19 cellular contexts compared by ENCODE assay signal in the genomic region with DNA sequence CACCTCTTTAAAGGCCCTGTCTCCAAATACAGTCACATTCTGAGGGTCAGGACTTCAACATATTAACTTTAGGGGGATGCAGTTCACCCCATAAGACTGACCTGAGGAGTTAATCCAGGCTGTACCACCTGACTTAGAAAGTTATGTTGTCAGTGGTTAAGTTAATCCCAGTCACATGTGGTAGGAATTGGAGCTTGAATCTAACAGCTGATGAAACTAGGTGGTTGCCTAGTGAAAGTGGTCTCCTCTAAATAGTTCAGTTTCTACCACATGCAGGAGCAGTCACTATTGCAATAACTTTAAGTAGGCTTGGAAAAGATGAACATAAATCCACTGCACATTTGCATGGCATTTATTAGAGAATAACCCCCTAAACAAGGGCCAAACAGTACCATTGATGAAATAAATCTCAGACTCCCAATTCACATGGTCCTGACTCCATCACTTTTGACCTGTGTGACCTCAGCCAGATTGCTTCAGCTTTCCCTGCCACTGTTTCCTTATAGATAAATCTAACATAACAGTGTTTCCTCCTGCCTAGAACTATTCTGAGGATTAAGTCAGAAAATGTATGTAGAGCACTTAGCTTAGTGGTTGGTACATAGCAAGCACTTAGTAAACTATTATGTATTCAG. TPM values are rescaled to one million over a fixed set of nuclear protein-coding genes. Genes with fewer than 3 reads are reported as not detected.
DNase-seq lines count a peak whose midpoint lies in the region.
"Had no signal": no experiment of that assay in that cellular context is flagged by ENCODE, and none has a peak within 500 bp of the region (broad histone marks: within the 10 kb centered on the region; RNA-seq: fewer than 3 reads in every experiment).

No MANE protein-coding gene starts in this region.

- no peaks in the 10 kb centered on the region for H3K36me3 ChIP-seq in SK-N-MC (ENCODE audit: insufficient read depth, low read length)

- DNase-seq in LHCN-M2 (ENCODE audit: low read depth) (peak; percentile 65), SK-N-MC (ENCODE audit: low read depth, low spot score) (no peak), fibroblast of peridontal ligament (ENCODE audit: extremely low read depth) (peak; percentile 61), myocyte (ENCODE audit: low read depth) (peak; percentile 89), CD1c-positive myeloid dendritic cell (ENCODE audit: extremely low spot score) (no peak), cardiac septum (ENCODE audit: low spot score) (no peak), DMS 273 treated with DMSO at 0.1 percent for 48 hours (lab: John Stamatoyannopoulos, UW) (no peak), T-helper 2 cell (no peak)
- DNase-seq: CD4-positive, alpha-beta T cell; COR-L47; GDM1; NCI-H1092; NCI-H1436; NCI-H187 treated with DMSO at 0.1 percent for 48 hours; NCI-H2107; NCI-H69; NK-92 treated with Interleukin-12 subunit alpha and Interleukin-12 subunit beta, amount 100 ng/mL, for 24 hours; SHP77 treated with DMSO at 0.1 percent for 48 hours had no signal

- H3K27ac ChIP-seq in SK-N-MC = peak overlapping the region; percentile 15; the same call in 1 of the 2 replicates
- H3K27ac ChIP-seq: RWPE1 had no signal

- intact Hi-C loops in cardiac septum (cut with DNase I) = no loop called here

- H3K4me3 ChIP-seq in SK-N-MC = no peak overlapping the region

- no peak overlapping the region for H3K9ac ChIP-seq in SK-N-MC (ENCODE audit: insufficient read length)

- H3K9me3 ChIP-seq in SK-N-MC (ENCODE audit: low read depth, low read length) = no peaks in the 10 kb centered on the region

RNA-seq across cellular contexts. Expression of a gene that starts 20.1 kb away (rescaled TPM):
- total RNA-seq in LHCN-M2 (2014; rRNA removed) = 2.2 and 4.0 TPM in 2 replicates
- 1.8 TPM for polyA plus RNA-seq in LHCN-M2 (2012)
- total RNA-seq in myocyte = 4.1 and 6.7 TPM in 2 replicates
- 3.9 TPM for polyA plus RNA-seq in myocyte (2012)
- total RNA-seq in cardiac septum = 3.0 TPM
- total RNA-seq: CD4-positive, alpha-beta T cell had no signal

Comparison
In these comparisons a context has a peak if more than half of its experiments do, and no peak if none do; other contexts are left out.
1. DNase-seq: peak in LHCN-M2 (single experiment), fibroblast of peridontal ligament (single experiment) and myocyte (single experiment); none in SK-N-MC (single experiment), CD1c-positive myeloid dendritic cell (single experiment), cardiac septum (single experiment), DMS 273 treated with DMSO at 0.1 percent for 48 hours (single experiment) and T-helper 2 cell (0 of 5).